In genomic region chr13:110470272-110471009, GRCh38 we compare ENCODE assay signal across 2 cellular contexts.
TF ChIP-seq lines count a peak whose summit lies in the region.

No MANE protein-coding gene starts in this region.

TF ChIP-seq in liver, 16 proteins besides CTCF, POLR2A, EP300 and RAD21 (continued from another document):
- TF ChIP-seq REST (IDR thresholded peaks at IDR 0.05): no peak

TF ChIP-seq in HepG2, 621 proteins besides CTCF, POLR2A, EP300 and RAD21 (continued from another document):
- TF ChIP-seq, protein P1, sequence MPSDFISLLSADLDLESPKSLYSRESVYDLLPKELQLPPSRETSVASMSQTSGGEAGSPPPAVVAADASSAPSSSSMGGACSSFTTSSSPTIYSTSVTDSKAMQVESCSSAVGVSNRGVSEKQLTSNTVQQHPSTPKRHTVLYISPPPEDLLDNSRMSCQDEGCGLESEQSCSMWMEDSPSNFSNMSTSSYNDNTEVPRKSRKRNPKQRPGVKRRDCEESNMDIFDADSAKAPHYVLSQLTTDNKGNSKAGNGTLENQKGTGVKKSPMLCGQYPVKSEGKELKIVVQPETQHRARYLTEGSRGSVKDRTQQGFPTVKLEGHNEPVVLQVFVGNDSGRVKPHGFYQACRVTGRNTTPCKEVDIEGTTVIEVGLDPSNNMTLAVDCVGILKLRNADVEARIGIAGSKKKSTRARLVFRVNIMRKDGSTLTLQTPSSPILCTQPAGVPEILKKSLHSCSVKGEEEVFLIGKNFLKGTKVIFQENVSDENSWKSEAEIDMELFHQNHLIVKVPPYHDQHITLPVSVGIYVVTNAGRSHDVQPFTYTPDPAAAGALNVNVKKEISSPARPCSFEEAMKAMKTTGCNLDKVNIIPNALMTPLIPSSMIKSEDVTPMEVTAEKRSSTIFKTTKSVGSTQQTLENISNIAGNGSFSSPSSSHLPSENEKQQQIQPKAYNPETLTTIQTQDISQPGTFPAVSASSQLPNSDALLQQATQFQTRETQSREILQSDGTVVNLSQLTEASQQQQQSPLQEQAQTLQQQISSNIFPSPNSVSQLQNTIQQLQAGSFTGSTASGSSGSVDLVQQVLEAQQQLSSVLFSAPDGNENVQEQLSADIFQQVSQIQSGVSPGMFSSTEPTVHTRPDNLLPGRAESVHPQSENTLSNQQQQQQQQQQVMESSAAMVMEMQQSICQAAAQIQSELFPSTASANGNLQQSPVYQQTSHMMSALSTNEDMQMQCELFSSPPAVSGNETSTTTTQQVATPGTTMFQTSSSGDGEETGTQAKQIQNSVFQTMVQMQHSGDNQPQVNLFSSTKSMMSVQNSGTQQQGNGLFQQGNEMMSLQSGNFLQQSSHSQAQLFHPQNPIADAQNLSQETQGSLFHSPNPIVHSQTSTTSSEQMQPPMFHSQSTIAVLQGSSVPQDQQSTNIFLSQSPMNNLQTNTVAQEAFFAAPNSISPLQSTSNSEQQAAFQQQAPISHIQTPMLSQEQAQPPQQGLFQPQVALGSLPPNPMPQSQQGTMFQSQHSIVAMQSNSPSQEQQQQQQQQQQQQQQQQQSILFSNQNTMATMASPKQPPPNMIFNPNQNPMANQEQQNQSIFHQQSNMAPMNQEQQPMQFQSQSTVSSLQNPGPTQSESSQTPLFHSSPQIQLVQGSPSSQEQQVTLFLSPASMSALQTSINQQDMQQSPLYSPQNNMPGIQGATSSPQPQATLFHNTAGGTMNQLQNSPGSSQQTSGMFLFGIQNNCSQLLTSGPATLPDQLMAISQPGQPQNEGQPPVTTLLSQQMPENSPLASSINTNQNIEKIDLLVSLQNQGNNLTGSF (CRISPR knock-in tag; IDR thresholded peaks at IDR 0.05): no peak
- TF ChIP-seq SUZ12 (IDR thresholded peaks at IDR 0.05; ENCODE audit: low read depth, low read length): no peak
- TF ChIP-seq ZNF547 (CRISPR knock-in tag; IDR thresholded peaks at IDR 0.05): no peak
- TF ChIP-seq CSRNP2 (CRISPR knock-in tag; conservative IDR thresholded peaks at IDR 0.05; ENCODE audit: low read depth): no peak
- TF ChIP-seq TP53 (CRISPR knock-in tag; conservative IDR thresholded peaks at IDR 0.05): no peak
- TF ChIP-seq ZKSCAN8 (CRISPR knock-in tag; IDR thresholded peaks at IDR 0.05; ENCODE audit: borderline replicate concordance): no peak
- no peak for TF ChIP-seq ZHX1 (CRISPR knock-in tag; IDR thresholded peaks at IDR 0.05; ENCODE audit: low read depth)
- TF ChIP-seq NFKB2 (CRISPR knock-in tag; IDR thresholded peaks at IDR 0.05; ENCODE audit: borderline replicate concordance): no peak
- TF ChIP-seq, protein P2, sequence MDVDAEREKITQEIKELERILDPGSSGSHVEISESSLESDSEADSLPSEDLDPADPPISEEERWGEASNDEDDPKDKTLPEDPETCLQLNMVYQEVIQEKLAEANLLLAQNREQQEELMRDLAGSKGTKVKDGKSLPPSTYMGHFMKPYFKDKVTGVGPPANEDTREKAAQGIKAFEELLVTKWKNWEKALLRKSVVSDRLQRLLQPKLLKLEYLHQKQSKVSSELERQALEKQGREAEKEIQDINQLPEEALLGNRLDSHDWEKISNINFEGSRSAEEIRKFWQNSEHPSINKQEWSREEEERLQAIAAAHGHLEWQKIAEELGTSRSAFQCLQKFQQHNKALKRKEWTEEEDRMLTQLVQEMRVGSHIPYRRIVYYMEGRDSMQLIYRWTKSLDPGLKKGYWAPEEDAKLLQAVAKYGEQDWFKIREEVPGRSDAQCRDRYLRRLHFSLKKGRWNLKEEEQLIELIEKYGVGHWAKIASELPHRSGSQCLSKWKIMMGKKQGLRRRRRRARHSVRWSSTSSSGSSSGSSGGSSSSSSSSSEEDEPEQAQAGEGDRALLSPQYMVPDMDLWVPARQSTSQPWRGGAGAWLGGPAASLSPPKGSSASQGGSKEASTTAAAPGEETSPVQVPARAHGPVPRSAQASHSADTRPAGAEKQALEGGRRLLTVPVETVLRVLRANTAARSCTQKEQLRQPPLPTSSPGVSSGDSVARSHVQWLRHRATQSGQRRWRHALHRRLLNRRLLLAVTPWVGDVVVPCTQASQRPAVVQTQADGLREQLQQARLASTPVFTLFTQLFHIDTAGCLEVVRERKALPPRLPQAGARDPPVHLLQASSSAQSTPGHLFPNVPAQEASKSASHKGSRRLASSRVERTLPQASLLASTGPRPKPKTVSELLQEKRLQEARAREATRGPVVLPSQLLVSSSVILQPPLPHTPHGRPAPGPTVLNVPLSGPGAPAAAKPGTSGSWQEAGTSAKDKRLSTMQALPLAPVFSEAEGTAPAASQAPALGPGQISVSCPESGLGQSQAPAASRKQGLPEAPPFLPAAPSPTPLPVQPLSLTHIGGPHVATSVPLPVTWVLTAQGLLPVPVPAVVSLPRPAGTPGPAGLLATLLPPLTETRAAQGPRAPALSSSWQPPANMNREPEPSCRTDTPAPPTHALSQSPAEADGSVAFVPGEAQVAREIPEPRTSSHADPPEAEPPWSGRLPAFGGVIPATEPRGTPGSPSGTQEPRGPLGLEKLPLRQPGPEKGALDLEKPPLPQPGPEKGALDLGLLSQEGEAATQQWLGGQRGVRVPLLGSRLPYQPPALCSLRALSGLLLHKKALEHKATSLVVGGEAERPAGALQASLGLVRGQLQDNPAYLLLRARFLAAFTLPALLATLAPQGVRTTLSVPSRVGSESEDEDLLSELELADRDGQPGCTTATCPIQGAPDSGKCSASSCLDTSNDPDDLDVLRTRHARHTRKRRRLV (CRISPR knock-in tag; IDR thresholded peaks at IDR 0.05): no peak
- no peak for TF ChIP-seq CENPBD1 (CRISPR knock-in tag; IDR thresholded peaks at IDR 0.05; ENCODE audit: borderline replicate concordance, low read depth)
